9 cellular contexts compared by ENCODE assay signal in the genomic region with DNA sequence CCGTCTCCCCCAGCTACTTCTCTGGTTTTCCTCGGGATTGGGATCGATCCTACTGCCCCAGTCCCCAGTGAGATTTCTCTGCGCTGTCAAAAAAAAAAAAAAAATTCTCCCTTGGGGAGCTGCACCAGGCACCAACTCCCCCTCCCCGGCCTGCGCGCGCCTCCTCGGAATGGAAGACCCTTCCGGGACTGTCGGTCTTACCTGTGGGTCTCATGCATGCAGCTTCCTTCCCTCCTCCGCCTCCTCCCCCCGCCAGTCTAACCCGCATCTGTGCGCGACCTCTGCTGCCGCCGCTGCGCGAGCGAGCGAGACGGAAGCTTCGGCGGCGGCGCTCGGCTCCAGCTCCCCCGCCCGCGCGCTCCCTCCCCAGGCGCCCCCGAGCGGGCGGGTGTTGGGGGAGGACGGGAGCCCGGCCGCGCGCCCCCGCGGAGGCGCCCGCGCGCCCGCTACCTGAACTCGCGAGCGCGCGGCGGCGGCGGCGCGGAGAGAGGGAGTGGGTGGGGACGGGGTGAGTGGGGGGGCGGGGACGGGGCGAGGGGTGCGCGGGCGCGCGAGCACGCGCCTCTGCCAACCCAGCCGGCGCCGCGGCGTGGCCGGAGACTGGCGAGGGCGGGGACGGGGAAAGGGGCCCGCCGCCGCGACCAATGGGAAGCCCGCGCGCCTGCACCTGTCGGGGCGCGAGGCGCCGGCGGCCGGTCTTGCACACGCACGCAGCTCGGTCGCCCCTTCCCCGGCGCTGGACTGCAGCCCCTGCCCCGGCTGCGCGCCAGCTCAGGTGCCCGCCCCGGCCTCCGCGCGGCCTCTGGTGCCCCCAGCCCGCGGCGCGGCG. TPM values are rescaled to one million over a fixed set of nuclear protein-coding genes. Genes with fewer than 3 reads are reported as not detected.
DNase-seq lines count a peak whose midpoint lies in the region; ATAC-seq, FAIRE-seq and TF ChIP-seq lines count a peak whose summit lies in the region.
"Had no signal": no experiment of that assay in that cellular context is flagged by ENCODE, and none has a peak within 500 bp of the region (broad histone marks: within the 10 kb centered on the region; RNA-seq: fewer than 3 reads in every experiment).

A gene with protein sequence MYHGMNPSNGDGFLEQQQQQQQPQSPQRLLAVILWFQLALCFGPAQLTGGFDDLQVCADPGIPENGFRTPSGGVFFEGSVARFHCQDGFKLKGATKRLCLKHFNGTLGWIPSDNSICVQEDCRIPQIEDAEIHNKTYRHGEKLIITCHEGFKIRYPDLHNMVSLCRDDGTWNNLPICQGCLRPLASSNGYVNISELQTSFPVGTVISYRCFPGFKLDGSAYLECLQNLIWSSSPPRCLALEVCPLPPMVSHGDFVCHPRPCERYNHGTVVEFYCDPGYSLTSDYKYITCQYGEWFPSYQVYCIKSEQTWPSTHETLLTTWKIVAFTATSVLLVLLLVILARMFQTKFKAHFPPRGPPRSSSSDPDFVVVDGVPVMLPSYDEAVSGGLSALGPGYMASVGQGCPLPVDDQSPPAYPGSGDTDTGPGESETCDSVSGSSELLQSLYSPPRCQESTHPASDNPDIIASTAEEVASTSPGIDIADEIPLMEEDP (minus strand): TSS at position 321 of the 829 bp plus-strand sequence. CDS start 751 bp downstream, outside the sequence.

- H3F3A ChIP-seq in Loucy (ENCODE audit: low read depth): peaks cover 6% of the 10 kb centered on the region

- FAIRE-seq in small intestine (lab: Jason Lieb, UNC): no peak
- FAIRE-seq: A204.1 had no signal

- intact Hi-C loops in ascending aorta (cut with DNase I): loop anchor here (5.0 to 10.0 kb wide), 2 partner anchors 63 to 229 kb away; no protein-coding TSS in a partner anchor

- H3K4me1 ChIP-seq in Loucy (ENCODE audit: insufficient read depth, low read length, poor library complexity, severe bottlenecking): peaks cover 12% of the 10 kb centered on the region
- peaks cover 9 to 12% of the 10 kb centered on the region in 2 donors for H3K4me1 ChIP-seq in ascending aorta
- H3K4me1 ChIP-seq in small intestine (ENCODE audit: control insufficient read depth in 2 of 2, insufficient read depth in 1 of 2, low read depth in 1 of 2, low read length in 1 of 2): no peaks in the 10 kb centered on the region

- H3K27me3 ChIP-seq in Loucy (ENCODE audit: insufficient read depth, low read length, poor library complexity, severe bottlenecking) (peaks cover 12% of the 10 kb centered on the region), ascending aorta (no peaks in the 10 kb centered on the region), small intestine (ENCODE audit: control insufficient read depth in 2 of 2, insufficient read depth in 2 of 2, low read length in 2 of 2) (peaks cover 3 to 8% of the 10 kb centered on the region in 2 donors)

- no peaks in the 10 kb centered on the region for H3K9me2 ChIP-seq in Loucy (replicated peaks; ENCODE audit: low read depth, low read length)

- peak within 1 kb of the TSS; percentile 90 for H3K4me3 ChIP-seq in Loucy (ENCODE audit: low read length, poor library complexity, severe bottlenecking)
- peak within 1 kb of the TSS; percentile 64 to 70 for H3K4me3 ChIP-seq in ascending aorta
- peak within 1 kb of the TSS; percentile 29 to 63 for H3K4me3 ChIP-seq in small intestine (ENCODE audit: low read depth in 1 of 2, low read length in 2 of 2)

- no peaks in the 10 kb centered on the region for H4K20me1 ChIP-seq in Loucy (ENCODE audit: insufficient read depth, low read length, poor library complexity, severe bottlenecking)

- no peaks in the 10 kb centered on the region for H3K9me3 Mint-ChIP-seq in T-cell

- no peaks in the 10 kb centered on the region for H3K36me3 Mint-ChIP-seq in T-cell

- CTCF ChIA-PET in T-cell (lab: Charles Lee): interaction anchor here (0.6 to 1.8 kb wide), 7 partner anchors 15 to 231 kb away, joined by 3 to 14 read pairs (median 4); no protein-coding TSS in a partner anchor

- H3K4me1 Mint-ChIP-seq in T-cell: peaks cover 14 to 29% (median 21%) of the 10 kb centered on the region in 3 donors

- H3K27ac ChIP-seq in ascending aorta: no peak within 1 kb of the TSS
- no peak within 1 kb of the TSS for H3K27ac ChIP-seq in small intestine (ENCODE audit: low read depth in 1 of 2, low read length in 1 of 2)

- H3K9ac ChIP-seq in Loucy (ENCODE audit: low read depth, low read length, poor library complexity, severe bottlenecking): peak within 1 kb of the TSS; percentile 60

- H3K79me2 ChIP-seq in Loucy (ENCODE audit: insufficient read depth, low read length): no peaks in the 10 kb centered on the region

- H3K4me2 ChIP-seq in Loucy (ENCODE audit: low read depth, low read length, poor library complexity, severe bottlenecking): peak within 1 kb of the TSS; percentile 91

- H3K36me3 ChIP-seq in Loucy (ENCODE audit: insufficient read depth, low read length): no peaks in the 10 kb centered on the region
- no peaks in the 10 kb centered on the region for H3K36me3 ChIP-seq in ascending aorta
- no peaks in the 10 kb centered on the region for H3K36me3 ChIP-seq in small intestine (ENCODE audit: control insufficient read depth in 2 of 2, insufficient read depth in 2 of 2, low read length in 2 of 2)

- peaks cover 0 to 4% of the 10 kb centered on the region in 2 donors for H3K27me3 Mint-ChIP-seq in T-cell

- H3K27ac Mint-ChIP-seq in T-cell: peak within 1 kb of the TSS; percentile 34 to 69

- POLR2A ChIA-PET in T-cell (lab: Charles Lee): interaction anchor here (0.5 to 1.1 kb wide), 4 partner anchors 12 to 430 kb away, joined by 3 to 7 read pairs (median 3); no protein-coding TSS in a partner anchor

- H3K9me3 ChIP-seq in Loucy (ENCODE audit: insufficient read depth, low read depth, low read length) (no peaks in the 10 kb centered on the region), ascending aorta (no peaks in the 10 kb centered on the region), small intestine (ENCODE audit: control insufficient read depth, low read depth) (no peaks in the 10 kb centered on the region)

- peak; percentile 37 to 86 for DNase-seq in NCI-H187 (lab: John Stamatoyannopoulos, UW)
- no peak for DNase-seq in NCI-H187 treated with DMSO at 0.1 percent for 48 hours (lab: John Stamatoyannopoulos, UW)
- peak; percentile 44 to 83 (median 69) for DNase-seq in T-cell
- DNase-seq in ascending aorta (ENCODE audit: low spot score in 2 of 2): peak in 1 of 2 donors; percentile 66
- peak; percentile 90 for DNase-seq in iPS-NIHi11 (ENCODE audit: low spot score)
- peak; percentile 48 for DNase-seq in small intestine

- H2AFZ ChIP-seq in Loucy (ENCODE audit: low read length): peak within 1 kb of the TSS; percentile 92

- H3K4me3 Mint-ChIP-seq in T-cell: peak within 1 kb of the TSS; percentile 85 to 91 (median 90)

- 1 to 2% (median 1%) methylated on average over 58 to 111 of the region's 111 CpGs for WGBS in small intestine, 3 donors

- TF ChIP-seq CTCF in Loucy (conservative IDR thresholded peaks at IDR 0.05; ENCODE audit: low read length) (no peak), ascending aorta (IDR thresholded peaks at IDR 0.05) (no peak)

- peak; percentile 86 to 91 (median 86) for ATAC-seq in T-cell (replicated peaks in 1 of 4)
- ATAC-seq in HG03135 (IDR thresholded peaks at IDR 0.05; ENCODE audit: unreplicated experiment): no peak

RNA-seq across cellular contexts. Expression of the gene that starts here (rescaled TPM):
- total RNA-seq in T-cell (10 to 100 TPM in 2 of 5 donors, 1 to 10 TPM in 3; 1.3 to 16.7 (median 6.4) TPM), ascending aorta (not detected)
- polyA plus RNA-seq in small intestine: under 1 TPM in 2 of 3 donors, not detected in 1; 0.27 to 0.61 TPM

Comparison
In these comparisons a context has a peak if more than half of its experiments do, and no peak if none do; other contexts are left out.
1. Peak in DNase-seq and H3K4me3 ChIP-seq in small intestine; RNA of the gene not detected or under 1 TPM.